8 cellular contexts compared by ENCODE assay signal in genomic region chr7:73324081-73324845, GRCh38. TPM values are rescaled to one million over a fixed set of nuclear protein-coding genes. Genes with fewer than 3 reads are reported as not detected.
DNase-seq lines count a peak whose midpoint lies in the region; ATAC-seq and FAIRE-seq lines count a peak whose summit lies in the region.
"Not testable (repeated sequence)": the region's sequence is repeated elsewhere in the genome, so short reads cannot be mapped to it uniquely, and the experiment has no call there.

No MANE protein-coding gene starts in this region.

- peak; percentile 87 for ATAC-seq in activated CD4-positive, alpha-beta T cell treated with anti-CD3 and anti-CD28 coated beads for 36 hours

- peak; percentile 87 for DNase-seq in GM03348 (ENCODE audit: low spot score)
- peak; percentile 69 for DNase-seq in HT-29 (ENCODE audit: low spot score)
- peak; percentile 46 for DNase-seq in NCI-H748 treated with DMSO at 0.1 percent for 48 hours (lab: John Stamatoyannopoulos, UW)
- DNase-seq in activated CD4-positive, alpha-beta T cell treated with anti-CD3 and anti-CD28 coated beads for 36 hours: peak; percentile 71
- DNase-seq in T47D (ENCODE audit: low read depth in 1 of 2, low spot score in 1 of 2): peak; percentile 82 to 96
- DNase-seq in iPS DF 19.7 (ENCODE audit: low read depth, low spot score): peak; percentile 75
- peak; percentile 22 for DNase-seq in renal cortical epithelial cell (ENCODE audit: low read depth)
- DNase-seq in urothelium cell line (ENCODE audit: low spot score): peak; percentile 87

- FAIRE-seq in urothelium cell line (lab: Jason Lieb, UNC): not testable (repeated sequence)

- H3K27me3 Mint-ChIP-seq in activated CD4-positive, alpha-beta T cell treated with anti-CD3 and anti-CD28 coated beads for 36 hours: not testable (repeated sequence)

- intact Hi-C loops in activated CD4-positive, alpha-beta T cell treated with anti-CD3 and anti-CD28 coated beads for 36 hours (cut with DNase I, micrococcal nuclease): loop anchor here (1.0 to 5.0 kb wide), 4 partner anchors 108 to 410 kb away; partner anchors contain the start of gene FZD9 (in 1 of the 2)

- CTCF ChIA-PET in activated CD4-positive, alpha-beta T cell treated with anti-CD3 and anti-CD28 coated beads for 36 hours (lab: Charles Lee): interaction anchor here (0.6 to 1.7 kb wide), 11 partner anchors 10 to 564 kb away, joined by 3 to 11 read pairs (median 3); no protein-coding TSS in a partner anchor

- H3K4me3 Mint-ChIP-seq in activated CD4-positive, alpha-beta T cell treated with anti-CD3 and anti-CD28 coated beads for 36 hours: peak overlapping the region; percentile 30

- in situ Hi-C loops in T47D (cut with HindIII; ENCODE audit: low pct_unique_long_range_greater_than_20kb, low sequenced_read_pairs): not testable (repeated sequence)

- H3K9me3 Mint-ChIP-seq in activated CD4-positive, alpha-beta T cell treated with anti-CD3 and anti-CD28 coated beads for 36 hours (ENCODE audit: low read depth): not testable (repeated sequence)

- not testable (repeated sequence) for H3K36me3 Mint-ChIP-seq in activated CD4-positive, alpha-beta T cell treated with anti-CD3 and anti-CD28 coated beads for 36 hours (ENCODE audit: low read depth)

- not testable (repeated sequence) for H3K4me1 Mint-ChIP-seq in activated CD4-positive, alpha-beta T cell treated with anti-CD3 and anti-CD28 coated beads for 36 hours

- POLR2A ChIA-PET in activated CD4-positive, alpha-beta T cell treated with anti-CD3 and anti-CD28 coated beads for 36 hours (lab: Charles Lee): not testable (repeated sequence)

- not testable (repeated sequence) for H3K27ac Mint-ChIP-seq in activated CD4-positive, alpha-beta T cell treated with anti-CD3 and anti-CD28 coated beads for 36 hours

RNA-seq across cellular contexts. Expression of gene TRIM50, which starts 3.6 kb away (rescaled TPM):
- not detected in 2 replicates for total RNA-seq in HT-29 (2014; rRNA removed; shearing (Covaris generic))
- total RNA-seq in activated CD4-positive, alpha-beta T cell treated with anti-CD3 and anti-CD28 coated beads for 36 hours: not detected
- 0.05 TPM in 1 of 2 replicates, not detected in the other for total RNA-seq in renal cortical epithelial cell

RNA-seq across cellular contexts. Expression of gene FKBP6, which starts 3.7 kb away (rescaled TPM):
- total RNA-seq in HT-29 (2014; rRNA removed; shearing (Covaris generic)): not detected in 2 replicates
- total RNA-seq in activated CD4-positive, alpha-beta T cell treated with anti-CD3 and anti-CD28 coated beads for 36 hours: not detected
- not detected in 2 replicates for total RNA-seq in renal cortical epithelial cell

RNA-seq across cellular contexts. Expression of gene NSUN5, which starts 15.6 kb away (rescaled TPM):
- total RNA-seq in HT-29 (2014; rRNA removed; shearing (Covaris generic)): 72.1 and 87.4 TPM in 2 replicates
- 10 to 100 TPM; 50.6 to 68.6 TPM for total RNA-seq in activated CD4-positive, alpha-beta T cell treated with anti-CD3 and anti-CD28 coated beads for 36 hours
- total RNA-seq in renal cortical epithelial cell: 20.1 and 50.7 TPM in 2 replicates

Comparison
In these comparisons a context has a peak if more than half of its experiments do, and no peak if none do; other contexts are left out.
1. Peak in every context shown above with its lines: DNase-seq and ATAC-seq.
2. DNase-seq: peak in every context shown above with its lines; median percentile 89 in T47D; 87 in GM03348; 87 in urothelium cell line; 75 in iPS DF 19.7; 71 in activated CD4-positive, alpha-beta T cell treated with anti-CD3 and anti-CD28 coated beads for 36 hours; 69 in HT-29; 46 in NCI-H748 treated with DMSO at 0.1 percent for 48 hours; 22 in renal cortical epithelial cell.